ENCODE assay signal across 15 cellular contexts in genomic region chr7:39810710-39811109, GRCh38.
"Had no signal": no experiment of that assay in that cellular context is flagged by ENCODE, and none has a peak within 500 bp of the region (broad histone marks: within the 10 kb centered on the region; RNA-seq: fewer than 3 reads in every experiment).

No MANE protein-coding gene starts in this region.

- H3K9me3 ChIP-seq: body of pancreas, mucosa of descending colon, spleen, transverse colon had no signal

- H3K9me3 Mint-ChIP-seq: activated CD4-positive, alpha-beta memory T cell treated with anti-CD3 and anti-CD28 coated beads for 36 hours; activated naive CD4-positive, alpha-beta T cell treated with anti-CD3 and anti-CD28 coated beads, Interleukin-2, amount 50 U/mL, for 72 hours; activated T-cell treated with anti-CD3 and anti-CD28 coated beads, Interleukin-2, amount 50 U/mL, for 4 hours; central memory CD8-positive, alpha-beta T cell; effector memory CD8-positive, alpha-beta T cell; naive thymus-derived CD8-positive, alpha-beta T cell; stimulated activated memory B cell treated with anti-CD40 and anti-IgM and Interleukin-4, amounts not matched to agents 10 μg/mL and 1 μg/mL and 100 μg/mL, for 72 hours had no signal

- H3K4me3 Mint-ChIP-seq: activated CD4-positive, alpha-beta memory T cell treated with anti-CD3 and anti-CD28 coated beads for 36 hours; activated T-cell treated with anti-CD3 and anti-CD28 coated beads, Interleukin-2, amount 50 U/mL, for 4 hours; central memory CD8-positive, alpha-beta T cell; effector memory CD8-positive, alpha-beta T cell; naive thymus-derived CD8-positive, alpha-beta T cell; stimulated activated memory B cell treated with anti-CD40 and anti-IgM and Interleukin-4, amounts not matched to agents 10 μg/mL and 1 μg/mL and 100 μg/mL, for 72 hours had no signal

- H3K4me1 ChIP-seq: body of pancreas, spleen, transverse colon had no signal

- H3K36me3 ChIP-seq: spleen, transverse colon had no signal

- H3K27ac Mint-ChIP-seq: activated CD4-positive, alpha-beta memory T cell treated with anti-CD3 and anti-CD28 coated beads for 36 hours; activated naive CD4-positive, alpha-beta T cell treated with anti-CD3 and anti-CD28 coated beads, Interleukin-2, amount 50 U/mL, for 72 hours; effector memory CD8-positive, alpha-beta T cell; stimulated activated memory B cell treated with anti-CD40 and anti-IgM and Interleukin-4, amounts not matched to agents 10 μg/mL and 1 μg/mL and 100 μg/mL, for 72 hours had no signal

- ATAC-seq: activated naive CD4-positive, alpha-beta T cell treated with anti-CD3 and anti-CD28 coated beads, Interleukin-2, amount 50 U/mL, for 72 hours; activated T-cell treated with anti-CD3 and anti-CD28 coated beads, Interleukin-2, amount 50 U/mL, for 4 hours; body of pancreas; effector memory CD8-positive, alpha-beta T cell; mucosa of descending colon; naive thymus-derived CD8-positive, alpha-beta T cell; sciatic nerve; stimulated activated memory B cell treated with anti-CD40 and anti-IgM and Interleukin-4, amounts not matched to agents 10 μg/mL and 1 μg/mL and 100 μg/mL, for 72 hours had no signal

- H3K4me1 Mint-ChIP-seq: central memory CD8-positive, alpha-beta T cell; naive thymus-derived CD8-positive, alpha-beta T cell had no signal

- H3K27ac ChIP-seq: body of pancreas, spleen, transverse colon had no signal

- H3K36me3 Mint-ChIP-seq: activated CD4-positive, alpha-beta memory T cell treated with anti-CD3 and anti-CD28 coated beads for 36 hours; activated naive CD4-positive, alpha-beta T cell treated with anti-CD3 and anti-CD28 coated beads, Interleukin-2, amount 50 U/mL, for 72 hours; stimulated activated memory B cell treated with anti-CD40 and anti-IgM and Interleukin-4, amounts not matched to agents 10 μg/mL and 1 μg/mL and 100 μg/mL, for 72 hours had no signal

- DNase-seq: activated CD4-positive, alpha-beta memory T cell treated with anti-CD3 and anti-CD28 coated beads for 36 hours; activated effector memory CD4-positive, alpha-beta T cell treated with anti-CD3 and anti-CD28 coated beads, Interleukin-2, amount 50 U/mL, for 16 hours; activated T-cell treated with anti-CD3 and anti-CD28 coated beads, Interleukin-2, amount 50 U/mL, for 4 hours; amniotic stem cell; body of pancreas; effector memory CD8-positive, alpha-beta T cell; mucosa of descending colon; naive thymus-derived CD8-positive, alpha-beta T cell; spleen; stimulated activated CD4-positive, alpha-beta T cell treated with anti-CD3 and anti-CD28 coated beads, Interleukin-1b, Interleukin-23, amount 100 ng/mL, for 48 hours; transverse colon had no signal

- H3K4me3 ChIP-seq: body of pancreas, mucosa of descending colon, spleen, transverse colon had no signal
